Comparison of ENCODE assay signal across 13 cellular contexts in genomic region chr5:126516852-126517251, GRCh38.
"Had no signal": no experiment of that assay in that cellular context is flagged by ENCODE, and none has a peak within 500 bp of the region (broad histone marks: within the 10 kb centered on the region; RNA-seq: fewer than 3 reads in every experiment).

No MANE protein-coding gene starts in this region.

- H3K27me3 ChIP-seq: ascending aorta, esophagus muscularis mucosa, upper lobe of left lung had no signal

- H3K9me3 ChIP-seq: ascending aorta, esophagus muscularis mucosa, left ventricle myocardium inferior, upper lobe of left lung had no signal

- H3K27ac ChIP-seq: ascending aorta, esophagus muscularis mucosa, left ventricle myocardium inferior, upper lobe of left lung had no signal

- H3K36me3 ChIP-seq: ascending aorta, esophagus muscularis mucosa, left ventricle myocardium inferior, upper lobe of left lung had no signal

- H3K4me3 ChIP-seq: ascending aorta, esophagus muscularis mucosa, left ventricle myocardium inferior, upper lobe of left lung had no signal

- ATAC-seq: activated CD4-positive, CD25-positive, alpha-beta regulatory T cell treated with anti-CD3 and anti-CD28 coated beads, Interleukin-2, amount 50 U/mL, for 24 hours; activated naive CD8-positive, alpha-beta T cell treated with anti-CD3 and anti-CD28 coated beads, Interleukin-2, amount 50 U/mL, for 24 hours had no signal

- DNase-seq: activated naive CD4-positive, alpha-beta T cell treated with anti-CD3 and anti-CD28 coated beads for 36 hours; activated naive CD8-positive, alpha-beta T cell treated with anti-CD3 and anti-CD28 coated beads, Interleukin-2, amount 50 U/mL, for 24 hours; activated T-cell treated with anti-CD3 and anti-CD28 coated beads for 4 hours; kidney; left ventricle myocardium inferior; mesendoderm; stimulated activated CD4-positive, alpha-beta T cell treated with anti-CD3 and anti-CD28 coated beads, Interleukin-15, amount 100 ng/mL, for 24 hours; stimulated activated CD4-positive, alpha-beta T cell treated with anti-CD3 and anti-CD28 coated beads, Interleukin-4, amount 100 ng/mL, for 1 hour; stimulated activated naive CD4-positive, alpha-beta T cell; upper lobe of left lung had no signal
